Comparison of ENCODE assay signal across 8 cellular contexts in genomic region chr9:72363908-72364678, GRCh38. TPM values are rescaled to one million over a fixed set of nuclear protein-coding genes. Genes with fewer than 3 reads are reported as not detected.
DNase-seq lines count a peak whose midpoint lies in the region; ATAC-seq and TF ChIP-seq lines count a peak whose summit lies in the region.

No MANE protein-coding gene starts in this region.

- H3K4me3 ChIP-seq in GM08714 (ENCODE audit: low read length) (peak overlapping the region; percentile 90), WI38 (ENCODE audit: low read depth, low read length) (peak overlapping the region; percentile 81), mammary epithelial cell (replicated peaks in 1 of 3; ENCODE audit: insufficient read depth in 1 of 3, low read depth in 2 of 3, low read length in 3 of 3) (peak overlapping the region; percentile 85 to 97 (median 87))

- no peak overlapping the region for H2AFZ ChIP-seq in mammary epithelial cell (ENCODE audit: low read depth, low read length)

- in situ Hi-C loops in mammary epithelial cell (cut with MboI; ENCODE audit: low sequenced_read_pairs in 2 of 2): loop anchor here (5.0 to 10.0 kb wide), 2 partner anchors 211 to 228 kb away; no protein-coding TSS in a partner anchor

- H3K4me2 ChIP-seq in mammary epithelial cell (ENCODE audit: insufficient read depth, low read depth, low read length): peak overlapping the region; percentile 87

- H3K27ac ChIP-seq in KOPT-K1 (ENCODE audit: low read depth, low read length, poor library complexity, severe bottlenecking) (peak overlapping the region; percentile 90), mammary epithelial cell (ENCODE audit: insufficient read depth, low read depth, low read length) (peak overlapping the region; percentile 95)

- peak overlapping the region; percentile 94 for H3K9ac ChIP-seq in mammary epithelial cell (ENCODE audit: insufficient read depth, low read length)

- CTCF ChIA-PET in mammary epithelial cell (lab: Charles Lee; ENCODE audit: low non-redundant PET): no interaction called here

- TF ChIP-seq CTCF in WI38 (IDR thresholded peaks at IDR 0.05; ENCODE audit: low read depth, low read length) (no peak), mammary epithelial cell (conservative IDR thresholded peaks at IDR 0.05 in 1 of 2, IDR thresholded peaks at IDR 0.05 in 1 of 2; ENCODE audit: extremely low read depth in 1 of 2, insufficient read depth in 1 of 2, low read depth in 1 of 2, low read length in 2 of 2) (no peak)

- peaks cover 59% of the 10 kb centered on the region for H3K79me2 ChIP-seq in mammary epithelial cell (ENCODE audit: insufficient read depth, low read length)

- BruUV-seq in mammary epithelial cell (replicated peaks; lab: Mats Ljungman, UMichigan): no TSS peak

- peaks cover 32% of the 10 kb centered on the region for H3K36me3 ChIP-seq in KOPT-K1 (ENCODE audit: insufficient read depth, low read length)
- peaks cover 6% of the 10 kb centered on the region for H3K36me3 ChIP-seq in mammary epithelial cell (ENCODE audit: insufficient read depth, low read length)

- DNase-seq in mammary epithelial cell (peak; percentile 53), iris pigment epithelial cell (ENCODE audit: low read depth) (peak; percentile 62), NCI-H446 treated with DMSO at 0.1 percent for 48 hours (lab: John Stamatoyannopoulos, UW) (no peak)
- peak; percentile 40 to 56 for DNase-seq in stimulated activated CD4-positive, alpha-beta T cell treated with anti-CD3 and anti-CD28 coated beads, Interleukin-12 subunit alpha, Interleukin-12 subunit beta, amount 100 ng/mL, for 24 hours (ENCODE audit: low read depth in 2 of 2)

- H3K27me3 ChIP-seq in mammary epithelial cell (ENCODE audit: insufficient read depth, low read length): no peaks in the 10 kb centered on the region

- no peaks in the 10 kb centered on the region for H3K9me3 ChIP-seq in KOPT-K1 (ENCODE audit: insufficient read depth, low read length, poor library complexity, severe bottlenecking)
- H3K9me3 ChIP-seq in mammary epithelial cell (replicated peaks; ENCODE audit: insufficient read depth, low read length): no peaks in the 10 kb centered on the region

- dilution Hi-C loops in mammary epithelial cell (cut with HindIII; ENCODE audit: low sequenced_read_pairs): no loop called here

- peaks cover 19% of the 10 kb centered on the region for H3K4me1 ChIP-seq in mammary epithelial cell (ENCODE audit: insufficient read depth, low read length)

- intact Hi-C loops in mammary epithelial cell (cut with micrococcal nuclease): loop anchor here (2.0 to 5.0 kb wide), 6 partner anchors 71 to 458 kb away; no protein-coding TSS in a partner anchor

- ATAC-seq in GM21717 (IDR thresholded peaks at IDR 0.05; ENCODE audit: unreplicated experiment): peak; percentile 51

- H4K20me1 ChIP-seq in mammary epithelial cell (ENCODE audit: insufficient read depth, low read length): peaks cover 13% of the 10 kb centered on the region

- 3% methylated on average over 17 of the region's 73 CpGs for WGBS in mammary epithelial cell (ENCODE audit: low coverage, missing lambda C conversion rate)

RNA-seq across cellular contexts. Expression of gene ZFAND5, which starts 0.9 kb away (rescaled TPM):
- total RNA-seq in mammary epithelial cell: 10 to 100 TPM; 88.6 to 92.5 TPM
- polyA plus RNA-seq in mammary epithelial cell: 37.3 TPM
- 122 TPM for polyA minus RNA-seq in mammary epithelial cell
